Comparison of ENCODE assay signal across 13 cellular contexts in the genomic region with DNA sequence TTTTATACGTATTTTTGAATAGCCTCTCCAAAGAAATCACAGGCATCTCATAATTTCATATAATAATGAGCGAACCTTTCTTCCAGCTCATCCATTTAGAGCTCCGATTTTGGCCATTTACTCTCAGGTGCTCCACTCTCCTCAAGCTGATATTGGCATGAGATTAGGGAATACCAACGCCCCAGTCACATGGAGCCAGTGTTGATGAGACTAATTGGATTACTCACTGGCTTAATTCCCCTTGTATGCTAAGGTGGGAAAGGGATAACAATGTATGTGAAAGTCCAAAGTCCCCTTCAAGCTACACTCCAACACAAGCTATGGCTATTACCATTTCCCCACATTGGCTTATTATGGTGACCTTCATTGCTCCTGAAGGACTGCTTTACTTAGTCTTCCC.
DNase-seq lines count a peak whose midpoint lies in the region; TF ChIP-seq lines count a peak whose summit lies in the region.
"Had no signal": no experiment of that assay in that cellular context is flagged by ENCODE, and none has a peak within 500 bp of the region (broad histone marks: within the 10 kb centered on the region; RNA-seq: fewer than 3 reads in every experiment).

No MANE protein-coding gene starts in this region.

- no peak overlapping the region for H3K27ac ChIP-seq in WERI-Rb-1
- no peak overlapping the region for H3K27ac ChIP-seq in Karpas-422 (ENCODE audit: low read length)
- no peak overlapping the region for H3K27ac ChIP-seq in trophoblast cell (ENCODE audit: low read depth, low read length)
- H3K27ac ChIP-seq: 22Rv1 had no signal

- no peak overlapping the region for H4K12ac ChIP-seq in trophoblast cell (ENCODE audit: low read depth, low read length)

- H3K9ac ChIP-seq in Karpas-422 (ENCODE audit: low read length) (no peak overlapping the region), trophoblast cell (ENCODE audit: low read length) (no peak overlapping the region)

- H3K18ac ChIP-seq in trophoblast cell (ENCODE audit: low read length): no peak overlapping the region

- no peak for TF ChIP-seq CTCF in WERI-Rb-1 (IDR thresholded peaks at IDR 0.05; ENCODE audit: low read depth, low read length)
- TF ChIP-seq CTCF in progenitor cell of endocrine pancreas (IDR thresholded peaks at IDR 0.05; ENCODE audit: unreplicated experiment): no peak

- no peak overlapping the region for H4K91ac ChIP-seq in trophoblast cell (ENCODE audit: low read depth, low read length)

- no peak overlapping the region for H4K8ac ChIP-seq in trophoblast cell (ENCODE audit: low read depth, low read length)

- no peaks in the 10 kb centered on the region for H3K27me3 Mint-ChIP-seq in progenitor cell of endocrine pancreas

- no CpG with 5 or more reads among the region's 4 CpGs for WGBS in trophoblast cell (ENCODE audit: extremely low coverage, insufficient coverage, insufficient read length)

- no peak overlapping the region for H3K4ac ChIP-seq in trophoblast cell (ENCODE audit: low read depth, low read length)

- H3K4me2 ChIP-seq in Karpas-422 (ENCODE audit: low read depth, low read length, poor library complexity, severe bottlenecking): no peak overlapping the region
- no peak overlapping the region for H3K4me2 ChIP-seq in trophoblast cell (ENCODE audit: low read length)

- DNase-seq in COLO668 (lab: John Stamatoyannopoulos, UW; ENCODE audit: unreplicated experiment) (peak; percentile 10), NCI-H524 (lab: John Stamatoyannopoulos, UW) (peak; percentile 73 to 82), WERI-Rb-1 (peak; percentile 33), progenitor cell of endocrine pancreas (ENCODE audit: low spot score, unreplicated experiment) (no peak), Karpas-422 (no peak), NAMALWA (ENCODE audit: low spot score) (no peak), trophoblast cell (no peak)
- DNase-seq: CD8-positive, alpha-beta memory T cell; DMS79; HCEC 1CT; HFFc6 had no signal

- H3K27me3 ChIP-seq in WERI-Rb-1 (ENCODE audit: insufficient read depth, low read depth, severe bottlenecking) (no peaks in the 10 kb centered on the region), Karpas-422 (ENCODE audit: low read length) (no peaks in the 10 kb centered on the region), trophoblast cell (ENCODE audit: insufficient read depth, low read length) (no peaks in the 10 kb centered on the region)

- no peak overlapping the region for H2AFZ ChIP-seq in Karpas-422 (ENCODE audit: low read length)
- no peak overlapping the region for H2AFZ ChIP-seq in trophoblast cell (ENCODE audit: insufficient read depth, low read length, poor library complexity)

- H2BK5ac ChIP-seq in trophoblast cell (ENCODE audit: low read depth, low read length, poor library complexity): no peak overlapping the region

- H3K36me3 ChIP-seq in WERI-Rb-1: no peaks in the 10 kb centered on the region
- no peaks in the 10 kb centered on the region for H3K36me3 ChIP-seq in Karpas-422 (ENCODE audit: insufficient read depth, low read length)
- H3K36me3 ChIP-seq in trophoblast cell (ENCODE audit: control insufficient read depth in 1 of 2, insufficient read depth in 2 of 2, low read length in 2 of 2): no peaks in the 10 kb centered on the region

- H2BK120ac ChIP-seq in trophoblast cell (ENCODE audit: insufficient read depth, low read length, poor library complexity): no peak overlapping the region

- H2AK5ac ChIP-seq in trophoblast cell (ENCODE audit: low read length): no peak overlapping the region

- H4K20me1 ChIP-seq in Karpas-422 (ENCODE audit: insufficient read depth, low read depth, low read length): no peaks in the 10 kb centered on the region

- H3K14ac ChIP-seq in trophoblast cell (ENCODE audit: low read length): no peak overlapping the region

- no peak overlapping the region for H2BK12ac ChIP-seq in trophoblast cell (ENCODE audit: low read length)

- peak overlapping the region; percentile 51 for H3K27ac Mint-ChIP-seq in progenitor cell of endocrine pancreas
- H3K27ac Mint-ChIP-seq: CD14-positive monocyte; CD8-positive, alpha-beta memory T cell; HFFc6 had no signal

- H3K4me3 ChIP-seq in WERI-Rb-1 (ENCODE audit: low read depth, low read length): no peak overlapping the region
- H3K4me3 ChIP-seq in Karpas-422 (ENCODE audit: low read length): no peak overlapping the region
- no peak overlapping the region for H3K4me3 ChIP-seq in trophoblast cell (ENCODE audit: low read depth, low read length)

- H3K4me1 Mint-ChIP-seq in progenitor cell of endocrine pancreas (ENCODE audit: low read depth): peaks cover 3% of the 10 kb centered on the region
- H3K4me1 Mint-ChIP-seq: CD14-positive monocyte; CD8-positive, alpha-beta memory T cell had no signal

- H3K9me3 ChIP-seq in WERI-Rb-1 (ENCODE audit: severe bottlenecking): no peaks in the 10 kb centered on the region
- H3K9me3 ChIP-seq in Karpas-422 (ENCODE audit: low read length): no peaks in the 10 kb centered on the region
- no peaks in the 10 kb centered on the region for H3K9me3 ChIP-seq in trophoblast cell (ENCODE audit: insufficient read depth, low read depth, low read length)

- H3K79me1 ChIP-seq in trophoblast cell (ENCODE audit: low read length): no peaks in the 10 kb centered on the region

- no peaks in the 10 kb centered on the region for H3K79me2 ChIP-seq in Karpas-422 (ENCODE audit: low read length)
- H3K79me2 ChIP-seq in trophoblast cell (ENCODE audit: control insufficient read depth, insufficient read depth, low read length, poor library complexity): no peaks in the 10 kb centered on the region

- H3K4me3 Mint-ChIP-seq in progenitor cell of endocrine pancreas (ENCODE audit: low read depth): no peak overlapping the region
- H3K4me3 Mint-ChIP-seq: CD14-positive monocyte; CD8-positive, alpha-beta memory T cell; HFFc6 had no signal

- no peak overlapping the region for H3K23ac ChIP-seq in trophoblast cell (ENCODE audit: low read length)

- no peaks in the 10 kb centered on the region for H3K9me3 Mint-ChIP-seq in progenitor cell of endocrine pancreas (ENCODE audit: low read depth)
- H3K9me3 Mint-ChIP-seq: HFFc6 had no signal

- no peaks in the 10 kb centered on the region for H3K9me2 ChIP-seq in Karpas-422 (replicated peaks; ENCODE audit: insufficient read depth, low read length)

- H3K4me1 ChIP-seq in Karpas-422 (ENCODE audit: low read length) (no peaks in the 10 kb centered on the region), trophoblast cell (ENCODE audit: control insufficient read depth in 1 of 2, insufficient read depth in 2 of 2, low read length in 2 of 2) (no peaks in the 10 kb centered on the region)

- no peaks in the 10 kb centered on the region for H3K36me3 Mint-ChIP-seq in progenitor cell of endocrine pancreas (ENCODE audit: insufficient read depth)
- H3K36me3 Mint-ChIP-seq: CD14-positive monocyte; CD8-positive, alpha-beta memory T cell had no signal

Comparison
In these comparisons a context has a peak if more than half of its experiments do, and no peak if none do; other contexts are left out.
1. DNase-seq: peak in COLO668 (single experiment), NCI-H524 (2 of 2) and WERI-Rb-1 (single experiment); none in progenitor cell of endocrine pancreas (single experiment), Karpas-422 (single experiment), NAMALWA (single experiment) and trophoblast cell (0 of 2).